ENCODE assay signal across 19 cellular contexts in the genomic region with DNA sequence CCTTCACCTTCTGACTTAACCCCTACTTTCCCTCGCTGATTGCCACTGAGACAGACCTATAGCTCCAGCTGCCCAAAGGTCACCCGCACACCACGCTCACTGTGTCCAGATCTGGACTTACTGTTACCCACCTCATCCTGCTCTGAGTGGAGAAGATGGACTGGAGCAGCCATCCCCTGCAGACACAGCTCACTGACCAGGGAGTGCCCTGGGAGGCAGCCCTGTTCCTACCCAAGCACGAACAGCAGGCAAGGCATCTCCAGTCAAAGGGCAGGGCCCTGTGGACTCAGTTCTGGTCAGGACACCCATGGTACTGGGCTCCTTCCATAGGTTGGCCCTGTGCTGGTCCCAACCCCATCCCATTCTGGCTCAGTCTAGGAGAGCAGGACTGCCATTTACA. TPM values are rescaled to one million over a fixed set of nuclear protein-coding genes. Genes with fewer than 3 reads are reported as not detected.
DNase-seq lines count a peak whose midpoint lies in the region; ATAC-seq lines count a peak whose summit lies in the region.
"Had no signal": no experiment of that assay in that cellular context is flagged by ENCODE, and none has a peak within 500 bp of the region (broad histone marks: within the 10 kb centered on the region; RNA-seq: fewer than 3 reads in every experiment).

No MANE protein-coding gene starts in this region.

- H3K36me3 ChIP-seq in neuronal stem cell (replicated peaks in 1 of 2; ENCODE audit: control insufficient read depth in 2 of 2, insufficient read depth in 2 of 2, low read length in 2 of 2): no peaks in the 10 kb centered on the region

- no peaks in the 10 kb centered on the region for H3K4me1 ChIP-seq in neuronal stem cell (ENCODE audit: control insufficient read depth in 2 of 2, insufficient read depth in 1 of 2, low read depth in 1 of 2, low read length in 2 of 2)

- H3K4ac ChIP-seq in neuronal stem cell (ENCODE audit: low read length): no peak overlapping the region

- H4K91ac ChIP-seq in neuronal stem cell (ENCODE audit: low read depth, low read length, poor library complexity): no peak overlapping the region

- H3K79me1 ChIP-seq in neuronal stem cell (ENCODE audit: low read depth, low read length): peaks cover 3% of the 10 kb centered on the region

- no peak overlapping the region for H3K4me2 ChIP-seq in neuronal stem cell (ENCODE audit: insufficient read depth, low read length, poor library complexity, severe bottlenecking)

- H3K9me3 ChIP-seq in neuronal stem cell (replicated peaks in 1 of 2; ENCODE audit: control insufficient read depth in 2 of 2, insufficient read depth in 1 of 2, low read depth in 1 of 2, low read length in 2 of 2): no peaks in the 10 kb centered on the region

- H3K23ac ChIP-seq in neuronal stem cell (ENCODE audit: low read depth, low read length, poor library complexity): peak overlapping the region; percentile 22

- H2AK5ac ChIP-seq in neuronal stem cell (ENCODE audit: low read depth, low read length): no peak overlapping the region

- no peak overlapping the region for H2BK5ac ChIP-seq in neuronal stem cell (ENCODE audit: low read length)

- no CpG with 5 or more reads among the region's 4 CpGs for WGBS in neuronal stem cell (ENCODE audit: extremely low coverage in 2 of 2, insufficient read length in 2 of 2, insufficient replicate concordance in 1 of 2), 2 donors

- no peak overlapping the region for H3K14ac ChIP-seq in neuronal stem cell (ENCODE audit: low read length)

- no peak overlapping the region for H3K9ac ChIP-seq in neuronal stem cell (ENCODE audit: low read depth, low read length, poor library complexity)

- H2BK12ac ChIP-seq in neuronal stem cell (ENCODE audit: low read length): no peak overlapping the region

- H2BK120ac ChIP-seq in neuronal stem cell (ENCODE audit: low read depth, low read length): no peak overlapping the region

- ATAC-seq in GM21447 (IDR thresholded peaks at IDR 0.05; ENCODE audit: unreplicated experiment) (no peak), GM18519 (IDR thresholded peaks at IDR 0.05; ENCODE audit: low FRiP score, unreplicated experiment) (no peak)
- ATAC-seq: SK-N-SH treated with all-trans-retinoic acid at 6 μM for 48 hours had no signal

- peaks cover 17 to 53% (median 29%) of the 10 kb centered on the region in 3 experiments for H3K27me3 ChIP-seq in neuronal stem cell (ENCODE audit: control insufficient read depth in 3 of 3, insufficient read depth in 3 of 3, low read depth in 1 of 3, low read length in 3 of 3)

- H3K18ac ChIP-seq in neuronal stem cell (ENCODE audit: low read length): no peak overlapping the region

- no peak overlapping the region for H2BK15ac ChIP-seq in neuronal stem cell (ENCODE audit: low read length)

- no peak overlapping the region for H2AFZ ChIP-seq in neuronal stem cell (ENCODE audit: low read length)

- H3K27ac ChIP-seq in neuronal stem cell (replicated peaks; ENCODE audit: low read length): no peak overlapping the region

- no peak overlapping the region for H4K8ac ChIP-seq in neuronal stem cell (ENCODE audit: low read depth, low read length)

- peak; percentile 5 for DNase-seq in AG08396 (ENCODE audit: low spot score)
- DNase-seq in GM03348 (ENCODE audit: low spot score): peak; percentile 2
- peak; percentile 10 for DNase-seq in HuH-7.5 (ENCODE audit: low spot score)
- no peak for DNase-seq in neuronal stem cell (ENCODE audit: low spot score)
- no peak for DNase-seq in NCI-H2029 treated with DMSO at 0.1 percent for 48 hours (lab: John Stamatoyannopoulos, UW)
- DNase-seq: ACHN; DMS79; HFFc6; KBM-7; NCI-H1105; NCI-H2081 treated with DMSO at 0.1 percent for 48 hours; NCI-H510A; NCI-H748 treated with DMSO at 0.1 percent for 48 hours; NK-92 treated with Interleukin-12 subunit alpha and Interleukin-12 subunit beta, amount 100 ng/mL, for 24 hours; SHP77 treated with DMSO at 0.1 percent for 48 hours had no signal

- no peak overlapping the region for H3K4me3 ChIP-seq in neuronal stem cell (ENCODE audit: low read length in 2 of 2)

RNA-seq across cellular contexts. Expression of a gene that starts 9.5 kb away (rescaled TPM):
- polyA plus RNA-seq in neuronal stem cell (2013, experiment 1 of 2): 2.4 TPM
- 2.4 TPM for polyA plus RNA-seq in neuronal stem cell (2013, experiment 2 of 2)
- polyA plus RNA-seq: CD14-positive monocyte had no signal

Comparison
In these comparisons a context has a peak if more than half of its experiments do, and no peak if none do; other contexts are left out.
1. DNase-seq: peak in AG08396 (single experiment), GM03348 (single experiment) and HuH-7.5 (single experiment); none in neuronal stem cell (single experiment) and NCI-H2029 treated with DMSO at 0.1 percent for 48 hours (single experiment).